In the genomic region with DNA sequence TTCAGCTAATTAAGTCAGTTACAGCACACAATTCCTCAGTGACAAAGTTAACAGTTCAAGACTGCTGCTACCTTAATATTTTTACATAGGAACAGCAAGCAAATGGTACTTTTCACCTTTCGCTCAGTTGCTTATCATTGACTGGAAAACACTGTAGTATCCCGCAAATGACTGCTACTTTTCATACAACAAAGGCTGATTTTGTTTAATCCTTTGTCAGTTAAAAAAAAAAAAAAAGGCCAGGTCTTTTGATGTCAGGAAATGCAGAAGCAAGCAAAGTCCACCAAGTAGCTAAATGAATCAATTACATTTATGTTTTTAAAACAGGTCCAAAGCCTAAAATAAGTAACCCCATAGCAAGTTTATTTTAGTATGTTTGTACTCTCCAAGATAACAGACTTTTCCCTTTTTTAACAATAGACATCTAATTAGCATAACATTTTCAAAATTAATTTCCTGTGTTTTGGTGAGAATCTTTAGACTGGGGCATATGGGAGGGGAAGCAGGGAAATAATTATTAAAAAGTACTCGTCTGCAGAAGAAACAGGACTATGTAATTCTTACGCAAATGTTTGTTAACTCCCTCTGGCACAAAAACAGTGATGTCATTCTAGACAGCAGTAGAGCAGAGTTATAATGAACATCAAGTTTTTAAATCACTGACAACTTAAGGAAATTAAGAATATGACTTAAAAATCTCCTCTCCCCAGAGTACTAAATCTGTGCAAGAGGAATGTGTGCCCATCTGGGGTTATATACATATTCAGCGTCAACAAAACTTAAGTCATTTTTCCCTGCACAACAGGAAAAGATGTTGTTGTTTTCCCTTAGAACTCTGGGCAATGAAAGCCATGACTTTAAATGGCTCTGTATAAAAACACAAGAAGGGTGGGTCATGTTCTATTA, we compare ENCODE assay signal across 2 cellular contexts.
TF ChIP-seq lines count a peak whose summit lies in the region.

No MANE protein-coding gene starts in this region.

TF ChIP-seq in HepG2, 621 proteins besides CTCF, POLR2A, EP300 and RAD21 (continues in another document):
- TF ChIP-seq GFI1 (CRISPR knock-in tag; IDR thresholded peaks at IDR 0.05; ENCODE audit: borderline replicate concordance) (no peak), PPARG (CRISPR knock-in tag; conservative IDR thresholded peaks at IDR 0.05) (peak; percentile 97), ZNF317 (CRISPR knock-in tag; IDR thresholded peaks at IDR 0.05) (no peak), ATF7 (IDR thresholded peaks at IDR 0.05) (peak; percentile 88), ATF7 (CRISPR knock-in tag; IDR thresholded peaks at IDR 0.05) (no peak), CHD2 (IDR thresholded peaks at IDR 0.05; ENCODE audit: low read depth, low read length) (no peak), ZNF337 (CRISPR knock-in tag; IDR thresholded peaks at IDR 0.05; ENCODE audit: borderline replicate concordance, low read depth) (no peak), CREM (IDR thresholded peaks at IDR 0.05) (peak; percentile 80), CREM (CRISPR knock-in tag; IDR thresholded peaks at IDR 0.05) (no peak), SP4 (CRISPR knock-in tag; IDR thresholded peaks at IDR 0.05) (no peak), ZNF362 (CRISPR knock-in tag; IDR thresholded peaks at IDR 0.05; ENCODE audit: borderline replicate concordance) (peak; percentile 92), MEIS2 (CRISPR knock-in tag; IDR thresholded peaks at IDR 0.05) (no peak), SALL1 (CRISPR knock-in tag; IDR thresholded peaks at IDR 0.05) (no peak), ZNF678 (CRISPR knock-in tag; IDR thresholded peaks at IDR 0.05) (no peak), HDAC6 (IDR thresholded peaks at IDR 0.05; ENCODE audit: low read depth, low read length) (no peak), ZNF746 (CRISPR knock-in tag; IDR thresholded peaks at IDR 0.05) (no peak), ZBTB10 (CRISPR knock-in tag; IDR thresholded peaks at IDR 0.05; ENCODE audit: borderline replicate concordance) (no peak), TBX2 (CRISPR knock-in tag; IDR thresholded peaks at IDR 0.05; ENCODE audit: borderline replicate concordance) (peak; percentile 17; the same call in 1 of the 2 replicates), ZFP1 (CRISPR knock-in tag; IDR thresholded peaks at IDR 0.05) (no peak), HDAC2 (CRISPR knock-in tag; IDR thresholded peaks at IDR 0.05) (peak; percentile 17; the same call in 1 of the 2 replicates), GTF2F1 (IDR thresholded peaks at IDR 0.05; ENCODE audit: low read length) (no peak), ZNF619 (CRISPR knock-in tag; IDR thresholded peaks at IDR 0.05) (no peak), ZNF784 (CRISPR knock-in tag; IDR thresholded peaks at IDR 0.05; ENCODE audit: borderline replicate concordance) (no peak)
- TF ChIP-seq, protein P1, sequence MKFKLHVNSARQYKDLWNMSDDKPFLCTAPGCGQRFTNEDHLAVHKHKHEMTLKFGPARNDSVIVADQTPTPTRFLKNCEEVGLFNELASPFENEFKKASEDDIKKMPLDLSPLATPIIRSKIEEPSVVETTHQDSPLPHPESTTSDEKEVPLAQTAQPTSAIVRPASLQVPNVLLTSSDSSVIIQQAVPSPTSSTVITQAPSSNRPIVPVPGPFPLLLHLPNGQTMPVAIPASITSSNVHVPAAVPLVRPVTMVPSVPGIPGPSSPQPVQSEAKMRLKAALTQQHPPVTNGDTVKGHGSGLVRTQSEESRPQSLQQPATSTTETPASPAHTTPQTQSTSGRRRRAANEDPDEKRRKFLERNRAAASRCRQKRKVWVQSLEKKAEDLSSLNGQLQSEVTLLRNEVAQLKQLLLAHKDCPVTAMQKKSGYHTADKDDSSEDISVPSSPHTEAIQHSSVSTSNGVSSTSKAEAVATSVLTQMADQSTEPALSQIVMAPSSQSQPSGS (CRISPR knock-in tag; IDR thresholded peaks at IDR 0.05), result peak; percentile 64; the same call in 1 of the 2 replicates
- TF ChIP-seq, protein P2, sequence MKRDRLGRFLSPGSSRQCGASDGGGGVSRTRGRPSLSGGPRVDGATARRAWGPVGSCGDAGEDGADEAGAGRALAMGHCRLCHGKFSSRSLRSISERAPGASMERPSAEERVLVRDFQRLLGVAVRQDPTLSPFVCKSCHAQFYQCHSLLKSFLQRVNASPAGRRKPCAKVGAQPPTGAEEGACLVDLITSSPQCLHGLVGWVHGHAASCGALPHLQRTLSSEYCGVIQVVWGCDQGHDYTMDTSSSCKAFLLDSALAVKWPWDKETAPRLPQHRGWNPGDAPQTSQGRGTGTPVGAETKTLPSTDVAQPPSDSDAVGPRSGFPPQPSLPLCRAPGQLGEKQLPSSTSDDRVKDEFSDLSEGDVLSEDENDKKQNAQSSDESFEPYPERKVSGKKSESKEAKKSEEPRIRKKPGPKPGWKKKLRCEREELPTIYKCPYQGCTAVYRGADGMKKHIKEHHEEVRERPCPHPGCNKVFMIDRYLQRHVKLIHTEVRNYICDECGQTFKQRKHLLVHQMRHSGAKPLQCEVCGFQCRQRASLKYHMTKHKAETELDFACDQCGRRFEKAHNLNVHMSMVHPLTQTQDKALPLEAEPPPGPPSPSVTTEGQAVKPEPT (CRISPR knock-in tag; IDR thresholded peaks at IDR 0.05; ENCODE audit: low read depth), result no peak

TF ChIP-seq in GM23338, 12 proteins besides CTCF, POLR2A, EP300 and RAD21:
- TF ChIP-seq, protein P3, sequence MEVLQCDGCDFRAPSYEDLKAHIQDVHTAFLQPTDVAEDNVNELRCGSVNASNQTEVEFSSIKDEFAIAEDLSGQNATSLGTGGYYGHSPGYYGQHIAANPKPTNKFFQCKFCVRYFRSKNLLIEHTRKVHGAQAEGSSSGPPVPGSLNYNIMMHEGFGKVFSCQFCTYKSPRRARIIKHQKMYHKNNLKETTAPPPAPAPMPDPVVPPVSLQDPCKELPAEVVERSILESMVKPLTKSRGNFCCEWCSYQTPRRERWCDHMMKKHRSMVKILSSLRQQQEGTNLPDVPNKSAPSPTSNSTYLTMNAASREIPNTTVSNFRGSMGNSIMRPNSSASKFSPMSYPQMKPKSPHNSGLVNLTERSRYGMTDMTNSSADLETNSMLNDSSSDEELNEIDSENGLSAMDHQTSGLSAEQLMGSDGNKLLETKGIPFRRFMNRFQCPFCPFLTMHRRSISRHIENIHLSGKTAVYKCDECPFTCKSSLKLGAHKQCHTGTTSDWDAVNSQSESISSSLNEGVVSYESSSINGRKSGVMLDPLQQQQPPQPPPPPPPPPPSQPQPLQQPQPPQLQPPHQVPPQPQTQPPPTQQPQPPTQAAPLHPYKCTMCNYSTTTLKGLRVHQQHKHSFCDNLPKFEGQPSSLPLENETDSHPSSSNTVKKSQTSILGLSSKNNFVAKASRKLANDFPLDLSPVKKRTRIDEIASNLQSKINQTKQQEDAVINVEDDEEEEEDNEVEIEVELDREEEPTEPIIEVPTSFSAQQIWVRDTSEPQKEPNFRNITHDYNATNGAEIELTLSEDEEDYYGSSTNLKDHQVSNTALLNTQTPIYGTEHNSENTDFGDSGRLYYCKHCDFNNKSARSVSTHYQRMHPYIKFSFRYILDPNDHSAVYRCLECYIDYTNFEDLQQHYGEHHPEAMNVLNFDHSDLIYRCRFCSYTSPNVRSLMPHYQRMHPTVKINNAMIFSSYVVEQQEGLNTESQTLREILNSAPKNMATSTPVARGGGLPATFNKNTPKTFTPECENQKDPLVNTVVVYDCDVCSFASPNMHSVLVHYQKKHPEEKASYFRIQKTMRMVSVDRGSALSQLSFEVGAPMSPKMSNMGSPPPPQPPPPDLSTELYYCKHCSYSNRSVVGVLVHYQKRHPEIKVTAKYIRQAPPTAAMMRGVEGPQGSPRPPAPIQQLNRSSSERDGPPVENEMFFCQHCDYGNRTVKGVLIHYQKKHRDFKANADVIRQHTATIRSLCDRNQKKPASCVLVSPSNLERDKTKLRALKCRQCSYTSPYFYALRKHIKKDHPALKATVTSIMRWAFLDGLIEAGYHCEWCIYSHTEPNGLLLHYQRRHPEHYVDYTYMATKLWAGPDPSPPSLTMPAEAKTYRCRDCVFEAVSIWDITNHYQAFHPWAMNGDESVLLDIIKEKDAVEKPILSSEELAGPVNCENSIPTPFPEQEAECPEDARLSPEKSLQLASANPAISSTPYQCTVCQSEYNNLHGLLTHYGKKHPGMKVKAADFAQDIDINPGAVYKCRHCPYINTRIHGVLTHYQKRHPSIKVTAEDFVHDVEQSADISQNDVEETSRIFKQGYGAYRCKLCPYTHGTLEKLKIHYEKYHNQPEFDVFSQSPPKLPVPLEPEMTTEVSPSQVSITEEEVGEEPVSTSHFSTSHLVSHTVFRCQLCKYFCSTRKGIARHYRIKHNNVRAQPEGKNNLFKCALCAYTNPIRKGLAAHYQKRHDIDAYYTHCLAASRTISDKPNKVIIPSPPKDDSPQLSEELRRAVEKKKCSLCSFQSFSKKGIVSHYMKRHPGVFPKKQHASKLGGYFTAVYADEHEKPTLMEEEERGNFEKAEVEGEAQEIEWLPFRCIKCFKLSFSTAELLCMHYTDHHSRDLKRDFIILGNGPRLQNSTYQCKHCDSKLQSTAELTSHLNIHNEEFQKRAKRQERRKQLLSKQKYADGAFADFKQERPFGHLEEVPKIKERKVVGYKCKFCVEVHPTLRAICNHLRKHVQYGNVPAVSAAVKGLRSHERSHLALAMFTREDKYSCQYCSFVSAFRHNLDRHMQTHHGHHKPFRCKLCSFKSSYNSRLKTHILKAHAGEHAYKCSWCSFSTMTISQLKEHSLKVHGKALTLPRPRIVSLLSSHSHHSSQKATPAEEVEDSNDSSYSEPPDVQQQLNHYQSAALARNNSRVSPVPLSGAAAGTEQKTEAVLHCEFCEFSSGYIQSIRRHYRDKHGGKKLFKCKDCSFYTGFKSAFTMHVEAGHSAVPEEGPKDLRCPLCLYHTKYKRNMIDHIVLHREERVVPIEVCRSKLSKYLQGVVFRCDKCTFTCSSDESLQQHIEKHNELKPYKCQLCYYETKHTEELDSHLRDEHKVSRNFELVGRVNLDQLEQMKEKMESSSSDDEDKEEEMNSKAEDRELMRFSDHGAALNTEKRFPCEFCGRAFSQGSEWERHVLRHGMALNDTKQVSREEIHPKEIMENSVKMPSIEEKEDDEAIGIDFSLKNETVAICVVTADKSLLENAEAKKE (CRISPR knock-in tag; IDR thresholded peaks at IDR 0.05), result no peak
- TF ChIP-seq JUNB (IDR thresholded peaks at IDR 0.05; ENCODE audit: unreplicated experiment), result no peak
- no peak for TF ChIP-seq STAT1 (IDR thresholded peaks at IDR 0.05; ENCODE audit: unreplicated experiment)
- TF ChIP-seq POLR2AphosphoS5 (IDR thresholded peaks at IDR 0.05; ENCODE audit: low read depth), result no peak
- TF ChIP-seq, protein P4, sequence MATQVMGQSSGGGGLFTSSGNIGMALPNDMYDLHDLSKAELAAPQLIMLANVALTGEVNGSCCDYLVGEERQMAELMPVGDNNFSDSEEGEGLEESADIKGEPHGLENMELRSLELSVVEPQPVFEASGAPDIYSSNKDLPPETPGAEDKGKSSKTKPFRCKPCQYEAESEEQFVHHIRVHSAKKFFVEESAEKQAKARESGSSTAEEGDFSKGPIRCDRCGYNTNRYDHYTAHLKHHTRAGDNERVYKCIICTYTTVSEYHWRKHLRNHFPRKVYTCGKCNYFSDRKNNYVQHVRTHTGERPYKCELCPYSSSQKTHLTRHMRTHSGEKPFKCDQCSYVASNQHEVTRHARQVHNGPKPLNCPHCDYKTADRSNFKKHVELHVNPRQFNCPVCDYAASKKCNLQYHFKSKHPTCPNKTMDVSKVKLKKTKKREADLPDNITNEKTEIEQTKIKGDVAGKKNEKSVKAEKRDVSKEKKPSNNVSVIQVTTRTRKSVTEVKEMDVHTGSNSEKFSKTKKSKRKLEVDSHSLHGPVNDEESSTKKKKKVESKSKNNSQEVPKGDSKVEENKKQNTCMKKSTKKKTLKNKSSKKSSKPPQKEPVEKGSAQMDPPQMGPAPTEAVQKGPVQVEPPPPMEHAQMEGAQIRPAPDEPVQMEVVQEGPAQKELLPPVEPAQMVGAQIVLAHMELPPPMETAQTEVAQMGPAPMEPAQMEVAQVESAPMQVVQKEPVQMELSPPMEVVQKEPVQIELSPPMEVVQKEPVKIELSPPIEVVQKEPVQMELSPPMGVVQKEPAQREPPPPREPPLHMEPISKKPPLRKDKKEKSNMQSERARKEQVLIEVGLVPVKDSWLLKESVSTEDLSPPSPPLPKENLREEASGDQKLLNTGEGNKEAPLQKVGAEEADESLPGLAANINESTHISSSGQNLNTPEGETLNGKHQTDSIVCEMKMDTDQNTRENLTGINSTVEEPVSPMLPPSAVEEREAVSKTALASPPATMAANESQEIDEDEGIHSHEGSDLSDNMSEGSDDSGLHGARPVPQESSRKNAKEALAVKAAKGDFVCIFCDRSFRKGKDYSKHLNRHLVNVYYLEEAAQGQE (IDR thresholded peaks at IDR 0.05; ENCODE audit: unreplicated experiment), result no peak
- TF ChIP-seq, protein P5, sequence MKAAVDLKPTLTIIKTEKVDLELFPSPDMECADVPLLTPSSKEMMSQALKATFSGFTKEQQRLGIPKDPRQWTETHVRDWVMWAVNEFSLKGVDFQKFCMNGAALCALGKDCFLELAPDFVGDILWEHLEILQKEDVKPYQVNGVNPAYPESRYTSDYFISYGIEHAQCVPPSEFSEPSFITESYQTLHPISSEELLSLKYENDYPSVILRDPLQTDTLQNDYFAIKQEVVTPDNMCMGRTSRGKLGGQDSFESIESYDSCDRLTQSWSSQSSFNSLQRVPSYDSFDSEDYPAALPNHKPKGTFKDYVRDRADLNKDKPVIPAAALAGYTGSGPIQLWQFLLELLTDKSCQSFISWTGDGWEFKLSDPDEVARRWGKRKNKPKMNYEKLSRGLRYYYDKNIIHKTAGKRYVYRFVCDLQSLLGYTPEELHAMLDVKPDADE (IDR thresholded peaks at IDR 0.05), result no peak
- TF ChIP-seq ZNF331 (CRISPR knock-in tag; IDR thresholded peaks at IDR 0.05; ENCODE audit: low read depth), result no peak
- no peak for TF ChIP-seq NANOG (IDR thresholded peaks at IDR 0.05; ENCODE audit: borderline replicate concordance)
- no peak for TF ChIP-seq CREB1 (CRISPR knock-in tag; IDR thresholded peaks at IDR 0.05; ENCODE audit: low read depth)
- no peak for TF ChIP-seq EZH2 (IDR thresholded peaks at IDR 0.05; ENCODE audit: low read depth, unreplicated experiment)
- no peak for TF ChIP-seq ZNF114 (CRISPR knock-in tag; IDR thresholded peaks at IDR 0.05)
